In genomic region chr18:79399275-79400081, GRCh38 we compare ENCODE assay signal across 8 cellular contexts. TPM values are rescaled to one million over a fixed set of nuclear protein-coding genes. Genes with fewer than 3 reads are reported as not detected.
A peak's percentile ranks its signal among the peaks of the same experiment; 100 is the strongest.
DNase-seq lines count a peak whose midpoint lies in the region; ATAC-seq and TF ChIP-seq lines count a peak whose summit lies in the region.

No MANE protein-coding gene starts in this region.

- peak overlapping the region; percentile 41 for H3K4me3 ChIP-seq in kidney epithelial cell (ENCODE audit: low read depth, low read length)

- no peaks in the 10 kb centered on the region for H3K27me3 Mint-ChIP-seq in activated naive CD4-positive, alpha-beta T cell treated with anti-CD3 and anti-CD28 coated beads for 36 hours (ENCODE audit: low read depth)
- H3K27me3 Mint-ChIP-seq in activated naive CD8-positive, alpha-beta T cell treated with anti-CD3 and anti-CD28 coated beads, Interleukin-2, amount 10 ng/mL, durations not matched to agents 7 days and 5 days, result peaks cover 2% of the 10 kb centered on the region

- no peak for TF ChIP-seq CTCF in kidney epithelial cell (IDR thresholded peaks at IDR 0.05; ENCODE audit: insufficient read depth, low read length, poor library complexity, severe bottlenecking)

- ATAC-seq in activated naive CD8-positive, alpha-beta T cell treated with anti-CD3 and anti-CD28 coated beads, Interleukin-2, amount 10 ng/mL, durations not matched to agents 7 days and 5 days (ENCODE audit: low read depth), result peak; percentile 19
- ATAC-seq in stimulated activated naive CD8-positive, alpha-beta T cell treated with anti-CD3 and anti-CD28 coated beads, Interleukin-15, Interleukin-2, amounts not matched to agents 100 U/mL and 50 U/mL, for 24 hours, result no peak
- ATAC-seq in HG03521 (IDR thresholded peaks at IDR 0.05; ENCODE audit: unreplicated experiment), result no peak

- peak overlapping the region; percentile 80 for H3K4me3 Mint-ChIP-seq in activated naive CD4-positive, alpha-beta T cell treated with anti-CD3 and anti-CD28 coated beads for 36 hours
- peak overlapping the region; percentile 78 for H3K4me3 Mint-ChIP-seq in activated naive CD8-positive, alpha-beta T cell treated with anti-CD3 and anti-CD28 coated beads, Interleukin-2, amount 10 ng/mL, durations not matched to agents 7 days and 5 days

- no peaks in the 10 kb centered on the region for H3K36me3 ChIP-seq in kidney epithelial cell (ENCODE audit: control insufficient read depth, insufficient read depth, low read length)

- H3K27me3 ChIP-seq in kidney epithelial cell (ENCODE audit: control insufficient read depth, insufficient read depth, low read length), result peaks cover 55% of the 10 kb centered on the region

- POLR2A ChIA-PET in activated naive CD8-positive, alpha-beta T cell treated with anti-CD3 and anti-CD28 coated beads, Interleukin-2, amount 10 ng/mL, durations not matched to agents 7 days and 5 days (lab: Charles Lee), result interaction anchor here (1.0 to 3.4 kb wide), 2 partner anchors 108 to 124 kb away, joined by 4 to 21 read pairs; no protein-coding TSS in a partner anchor

- H3K9me3 Mint-ChIP-seq in activated naive CD4-positive, alpha-beta T cell treated with anti-CD3 and anti-CD28 coated beads for 36 hours, result no peaks in the 10 kb centered on the region
- H3K9me3 Mint-ChIP-seq in activated naive CD8-positive, alpha-beta T cell treated with anti-CD3 and anti-CD28 coated beads, Interleukin-2, amount 10 ng/mL, durations not matched to agents 7 days and 5 days, result no peaks in the 10 kb centered on the region

- peaks cover 42% of the 10 kb centered on the region for H3K36me3 Mint-ChIP-seq in activated naive CD4-positive, alpha-beta T cell treated with anti-CD3 and anti-CD28 coated beads for 36 hours (ENCODE audit: low read depth)
- peaks cover 6% of the 10 kb centered on the region for H3K36me3 Mint-ChIP-seq in activated naive CD8-positive, alpha-beta T cell treated with anti-CD3 and anti-CD28 coated beads, Interleukin-2, amount 10 ng/mL, durations not matched to agents 7 days and 5 days

- H3K4me1 Mint-ChIP-seq in activated naive CD4-positive, alpha-beta T cell treated with anti-CD3 and anti-CD28 coated beads for 36 hours (ENCODE audit: low read depth), result peaks cover 49% of the 10 kb centered on the region
- peaks cover 29% of the 10 kb centered on the region for H3K4me1 Mint-ChIP-seq in activated naive CD8-positive, alpha-beta T cell treated with anti-CD3 and anti-CD28 coated beads, Interleukin-2, amount 10 ng/mL, durations not matched to agents 7 days and 5 days

- DNase-seq in activated naive CD4-positive, alpha-beta T cell treated with anti-CD3 and anti-CD28 coated beads for 36 hours, result peak; percentile 52
- DNase-seq in activated naive CD4-positive, alpha-beta T cell treated with anti-CD3 and anti-CD28 coated beads, Interleukin-2, amount 50 U/mL, for 16 hours, result no peak
- DNase-seq in activated naive CD8-positive, alpha-beta T cell treated with anti-CD3 and anti-CD28 coated beads, Interleukin-2, amount 10 ng/mL, durations not matched to agents 7 days and 5 days, result peak; percentile 66
- DNase-seq in kidney epithelial cell (ENCODE audit: low read depth) (no peak), NCI-H1436 (lab: John Stamatoyannopoulos, UW) (no peak), midbrain (lab: John Stamatoyannopoulos, UW) (no peak)
- peak; percentile 60 for DNase-seq in stimulated activated naive CD8-positive, alpha-beta T cell treated with anti-CD3 and anti-CD28 coated beads, Interleukin-15, Interleukin-2, amounts not matched to agents 100 U/mL and 50 U/mL, for 24 hours

- H3K27ac Mint-ChIP-seq in activated naive CD4-positive, alpha-beta T cell treated with anti-CD3 and anti-CD28 coated beads for 36 hours, result peak overlapping the region; percentile 89
- H3K27ac Mint-ChIP-seq in activated naive CD8-positive, alpha-beta T cell treated with anti-CD3 and anti-CD28 coated beads, Interleukin-2, amount 10 ng/mL, durations not matched to agents 7 days and 5 days, result peak overlapping the region; percentile 80

- intact Hi-C loops in activated naive CD4-positive, alpha-beta T cell treated with anti-CD3 and anti-CD28 coated beads for 36 hours (cut with micrococcal nuclease), result loop anchor here (5.0 to 10.0 kb wide), 2 partner anchors 553 to 745 kb away; partner anchors contain the start of gene SLC66A2

- CTCF ChIA-PET in activated naive CD4-positive, alpha-beta T cell treated with anti-CD3 and anti-CD28 coated beads for 36 hours (lab: Charles Lee), result interaction anchor here (1.8 to 2.7 kb wide), 2 partner anchors 19 to 124 kb away, joined by 4 to 8 read pairs; no protein-coding TSS in a partner anchor

RNA-seq across cellular contexts. Expression of gene NFATC1, which starts 3.7 kb away (rescaled TPM):
- total RNA-seq in activated naive CD4-positive, alpha-beta T cell treated with anti-CD3 and anti-CD28 coated beads for 36 hours, result 10 to 100 TPM; 77.8 to 79.4 TPM
- total RNA-seq in activated naive CD8-positive, alpha-beta T cell treated with anti-CD3 and anti-CD28 coated beads, Interleukin-2, amount 10 ng/mL, durations not matched to agents 7 days and 5 days, result 10 to 100 TPM; 46.9 to 50.8 TPM
- 2.7 and 3.4 TPM in 2 replicates for total RNA-seq in kidney epithelial cell

Comparison
In these comparisons a context has a peak if more than half of its experiments do, and no peak if none do; other contexts are left out.
1. DNase-seq: peak in activated naive CD4-positive, alpha-beta T cell treated with anti-CD3 and anti-CD28 coated beads for 36 hours (single experiment), activated naive CD8-positive, alpha-beta T cell treated with anti-CD3 and anti-CD28 coated beads, Interleukin-2, amount 10 ng/mL, durations not matched to agents 7 days and 5 days (single experiment) and stimulated activated naive CD8-positive, alpha-beta T cell treated with anti-CD3 and anti-CD28 coated beads, Interleukin-15, Interleukin-2, amounts not matched to agents 100 U/mL and 50 U/mL, for 24 hours (single experiment); none in activated naive CD4-positive, alpha-beta T cell treated with anti-CD3 and anti-CD28 coated beads, Interleukin-2, amount 50 U/mL, for 16 hours (single experiment), kidney epithelial cell (single experiment), NCI-H1436 (single experiment) and midbrain (single experiment).
2. RNA of gene NFATC1, which starts 3.7 kb away (total RNA-seq): 77.8 to 79.4 TPM in activated naive CD4-positive, alpha-beta T cell treated with anti-CD3 and anti-CD28 coated beads for 36 hours and 46.9 to 50.8 TPM in activated naive CD8-positive, alpha-beta T cell treated with anti-CD3 and anti-CD28 coated beads, Interleukin-2, amount 10 ng/mL, durations not matched to agents 7 days and 5 days; 2.7 to 3.4 TPM in kidney epithelial cell; every median in the first group is over 10 times any median in the second.